ENCODE assay signal across 13 cellular contexts in the genomic region with DNA sequence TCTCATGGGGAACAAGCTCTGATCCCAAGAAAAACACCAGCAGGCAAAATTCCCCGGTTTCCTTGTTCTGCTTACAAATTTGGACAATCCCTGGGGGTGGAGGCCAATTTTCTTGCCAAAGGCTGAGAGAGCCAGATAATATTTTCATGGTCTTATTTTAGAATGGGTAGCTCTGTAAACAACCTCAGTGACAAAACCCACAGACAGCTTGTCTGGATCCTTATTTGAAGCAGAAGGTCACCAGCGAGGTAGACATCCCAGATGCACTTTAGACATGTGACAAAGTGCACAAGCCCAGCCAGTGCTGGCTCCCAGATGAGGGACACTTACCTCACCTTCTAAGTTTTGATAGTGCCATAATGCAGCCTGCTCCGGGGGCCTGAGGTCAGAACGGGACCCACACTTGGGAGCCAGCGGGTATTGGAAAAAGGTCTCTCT.
DNase-seq lines count a peak whose midpoint lies in the region; ATAC-seq lines count a peak whose summit lies in the region.
"Had no signal": no experiment of that assay in that cellular context is flagged by ENCODE, and none has a peak within 500 bp of the region (broad histone marks: within the 10 kb centered on the region; RNA-seq: fewer than 3 reads in every experiment).

No MANE protein-coding gene starts in this region.

- H3K9me3 ChIP-seq in BLaER1 treated with 17β-estradiol and CSF1 and Interleukin-3, amounts not matched to agents 10 nM and 100 nM (replicated peaks in 1 of 11): peaks cover 0 to 25% (median 19%) of the 10 kb centered on the region in 11 experiments; a peak in 16 of 22 replicates
- no peaks in the 10 kb centered on the region for H3K9me3 ChIP-seq in skeletal muscle satellite cell (replicated peaks; ENCODE audit: low read length)
- H3K9me3 ChIP-seq: SJCRH30 had no signal

- H3K27me3 ChIP-seq in BLaER1 treated with 17β-estradiol and CSF1 and Interleukin-3, amounts not matched to agents 10 nM and 100 nM: no peaks in the 10 kb centered on the region
- H3K27me3 ChIP-seq in skeletal muscle satellite cell (ENCODE audit: control insufficient read depth, insufficient read depth, low read length): no peaks in the 10 kb centered on the region

- peaks cover 36 to 68% (median 60%) of the 10 kb centered on the region in 10 experiments for H3K4me1 ChIP-seq in BLaER1 treated with 17β-estradiol and CSF1 and Interleukin-3, amounts not matched to agents 10 nM and 100 nM
- H3K4me1 ChIP-seq in skeletal muscle satellite cell (ENCODE audit: control insufficient read depth, insufficient read depth, low read length): peaks cover 41% of the 10 kb centered on the region
- H3K4me1 ChIP-seq: SJCRH30 had no signal

- H3K27ac ChIP-seq in BLaER1 treated with 17β-estradiol and CSF1 and Interleukin-3, amounts not matched to agents 10 nM and 100 nM: peak overlapping the region in 3 of 11 experiments; percentile 39 to 87 (median 78); a peak in 5 of 22 replicates
- H3K27ac ChIP-seq: SJCRH30 had no signal

- H3K9ac ChIP-seq in BLaER1 treated with 17β-estradiol and CSF1 and Interleukin-3, amounts not matched to agents 10 nM and 100 nM: no peak overlapping the region
- peak overlapping the region; percentile 17 for H3K9ac ChIP-seq in skeletal muscle satellite cell (ENCODE audit: low read depth, low read length)

- peaks cover 23 to 98% (median 75%) of the 10 kb centered on the region in 11 experiments; a peak in 20 of 22 replicates for H4K20me1 ChIP-seq in BLaER1 treated with 17β-estradiol and CSF1 and Interleukin-3, amounts not matched to agents 10 nM and 100 nM

- peak; percentile 64 for ATAC-seq in left lobe of liver
- ATAC-seq: GM12878 had no signal

- H3K36me3 ChIP-seq in BLaER1 treated with 17β-estradiol and CSF1 and Interleukin-3, amounts not matched to agents 10 nM and 100 nM: peaks cover 64 to 84% (median 74%) of the 10 kb centered on the region in 11 experiments
- peaks cover 43% of the 10 kb centered on the region for H3K36me3 ChIP-seq in skeletal muscle satellite cell (ENCODE audit: insufficient read depth, low read length)
- H3K36me3 ChIP-seq: SJCRH30 had no signal

- peak; percentile 67 for DNase-seq in cerebellar cortex (ENCODE audit: low spot score)
- peak; percentile 64 for DNase-seq in left lobe of liver (ENCODE audit: low spot score)
- DNase-seq in OCI-M2 (lab: John Stamatoyannopoulos, UW; ENCODE audit: unreplicated experiment): no peak
- DNase-seq in NCI-H2227 treated with DMSO at 0.1 percent for 48 hours (lab: John Stamatoyannopoulos, UW): no peak
- DNase-seq in stimulated activated CD4-positive, alpha-beta T cell treated with anti-CD3 and anti-CD28 coated beads, Interleukin-2, amount 100 ng/mL, for 48 hours: no peak
- no peak for DNase-seq in nucleus accumbens (lab: John Stamatoyannopoulos, UW)
- DNase-seq: Kasumi-1, NCI-H2029, NCI-H774, SJCRH30 had no signal

- peak overlapping the region in 6 of 11 experiments; percentile 16 to 96 (median 88); a peak in 4 of 22 replicates for H3K4me2 ChIP-seq in BLaER1 treated with 17β-estradiol and CSF1 and Interleukin-3, amounts not matched to agents 10 nM and 100 nM
- no peak overlapping the region for H3K4me2 ChIP-seq in skeletal muscle satellite cell (ENCODE audit: low read length)

- no peak overlapping the region for H3K4me3 ChIP-seq in BLaER1 treated with 17β-estradiol and CSF1 and Interleukin-3, amounts not matched to agents 10 nM and 100 nM
- H3K4me3 ChIP-seq in skeletal muscle satellite cell (ENCODE audit: low read length): no peak overlapping the region
- H3K4me3 ChIP-seq: GM12878, SJCRH30 had no signal

Comparison
In these comparisons a context has a peak if more than half of its experiments do, and no peak if none do; other contexts are left out.
1. DNase-seq: peak in cerebellar cortex (single experiment) and left lobe of liver (single experiment); none in OCI-M2 (single experiment), NCI-H2227 treated with DMSO at 0.1 percent for 48 hours (single experiment), stimulated activated CD4-positive, alpha-beta T cell treated with anti-CD3 and anti-CD28 coated beads, Interleukin-2, amount 100 ng/mL, for 48 hours (0 of 2) and nucleus accumbens (0 of 56).